1 cellular context compared by ENCODE assay signal in the genomic region with DNA sequence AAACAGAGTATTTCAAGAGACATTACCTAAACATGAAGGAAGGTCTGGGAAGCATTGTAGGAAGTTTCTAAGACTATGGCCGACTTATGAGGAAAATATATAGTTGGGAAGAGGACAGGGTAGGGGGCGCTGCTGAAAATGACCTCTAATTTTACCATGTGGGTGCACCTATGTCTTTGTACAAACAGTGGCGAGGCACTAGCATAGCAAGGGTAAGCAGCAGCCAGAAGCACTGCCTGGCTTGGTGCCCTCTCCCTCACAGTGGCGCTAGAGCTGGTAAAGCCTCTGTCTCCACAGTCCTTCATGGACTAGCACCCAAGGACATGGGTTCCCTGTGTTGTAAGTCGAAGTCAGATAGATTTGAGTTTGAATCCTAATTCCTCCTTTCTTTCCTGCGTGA.
TF ChIP-seq lines count a peak whose summit lies in the region.

No MANE protein-coding gene starts in this region.

TF ChIP-seq in H1, 55 proteins besides CTCF, POLR2A, EP300 and RAD21:
- no peak for TF ChIP-seq MAFK (IDR thresholded peaks at IDR 0.05; ENCODE audit: low read depth, low read length)
- TF ChIP-seq E2F6 (IDR thresholded peaks at IDR 0.05): no peak
- no peak for TF ChIP-seq SP1 (IDR thresholded peaks at IDR 0.05; ENCODE audit: low read depth, low read length)
TF ChIP-seq in H1: peak in this region for 0.
